Comparison of ENCODE assay signal across 28 cellular contexts in genomic region chr4:57989430-57989829, GRCh38.
"Had no signal": no experiment of that assay in that cellular context is flagged by ENCODE, and none has a peak within 500 bp of the region (broad histone marks: within the 10 kb centered on the region; RNA-seq: fewer than 3 reads in every experiment).

No MANE protein-coding gene starts in this region.

- H3K27ac ChIP-seq: hepatocyte, left lung, lower lobe of right lung, ovary, right atrium auricular region, right lobe of liver, tibial nerve, uterus had no signal

- DNase-seq: immature natural killer cell; kidney; left colon; lower lobe of right lung; mammary epithelial cell; mesenchymal stem cell; naive B cell; natural killer cell; nephron progenitor cell; ovary; right lobe of liver; stimulated activated CD4-positive, alpha-beta T cell treated with anti-CD3 and anti-CD28 coated beads, Interleukin-1b, Interleukin-23, amount 100 ng/mL, for 48 hours; stimulated activated CD4-positive, alpha-beta T cell treated with anti-CD3 and anti-CD28 coated beads, Interleukin-2, amount 100 ng/mL, for 48 hours; stimulated activated CD4-positive, alpha-beta T cell treated with anti-CD3 and anti-CD28 coated beads, Interleukin-4, amount 100 ng/mL, for 4 hours; stimulated activated CD8-positive, alpha-beta memory T cell treated with anti-CD3 and anti-CD28 coated beads, Interleukin-4, amount 100 ng/mL, for 48 hours; stimulated activated naive CD4-positive, alpha-beta T cell treated with Interleukin-2 at 50 U/mL for 16 hours; stimulated activated naive CD8-positive, alpha-beta T cell treated with anti-CD3 and anti-CD28 coated beads, Interleukin-15, amount 100 ng/mL, for 72 hours; substantia nigra; uterus had no signal

- H3K4me1 ChIP-seq: left lung, lower lobe of right lung, right atrium auricular region, right lobe of liver, tibial nerve, uterus had no signal

- H3K36me3 Mint-ChIP-seq: immature natural killer cell; mesothelial cell of epicardium; naive B cell; natural killer cell; stimulated activated memory B cell treated with anti-CD40 and anti-IgM and Interleukin-4, amounts not matched to agents 10 μg/mL and 1 μg/mL and 100 μg/mL, for 72 hours; type B pancreatic cell had no signal

- H3K4me3 ChIP-seq: hepatocyte, left lung, lower lobe of right lung, ovary, right atrium auricular region, right lobe of liver, smooth muscle cell, tibial nerve, uterus had no signal

- H2AFZ ChIP-seq: hepatocyte had no signal

- H3K27me3 Mint-ChIP-seq: naive B cell; progenitor cell of endocrine pancreas; stimulated activated memory B cell treated with anti-CD40 and anti-IgM and Interleukin-4, amounts not matched to agents 10 μg/mL and 1 μg/mL and 100 μg/mL, for 72 hours; stimulated activated naive CD8-positive, alpha-beta T cell treated with anti-CD3 and anti-CD28 coated beads, Interleukin-15, amount 100 ng/mL, for 72 hours; type B pancreatic cell had no signal

- H3K9me3 Mint-ChIP-seq: nephron progenitor cell had no signal

- H3K4me2 ChIP-seq: hepatocyte, smooth muscle cell had no signal

- H3K36me3 ChIP-seq: left lung, lower lobe of right lung, ovary, right atrium auricular region, right lobe of liver, tibial nerve, uterus had no signal

- H3K4me1 Mint-ChIP-seq: immature natural killer cell; naive B cell; natural killer cell; nephron progenitor cell; stimulated activated memory B cell treated with anti-CD40 and anti-IgM and Interleukin-4, amounts not matched to agents 10 μg/mL and 1 μg/mL and 100 μg/mL, for 72 hours; stimulated activated naive CD8-positive, alpha-beta T cell treated with anti-CD3 and anti-CD28 coated beads, Interleukin-15, amount 100 ng/mL, for 72 hours had no signal

- H3K79me2 ChIP-seq: hepatocyte had no signal

- H3K27me3 ChIP-seq: hepatocyte, left lung, ovary, right atrium auricular region, right lobe of liver, tibial nerve, uterus had no signal

- H3K27ac Mint-ChIP-seq: immature natural killer cell; mesothelial cell of epicardium; naive B cell; natural killer cell; nephron progenitor cell; progenitor cell of endocrine pancreas; stimulated activated memory B cell treated with anti-CD40 and anti-IgM and Interleukin-4, amounts not matched to agents 10 μg/mL and 1 μg/mL and 100 μg/mL, for 72 hours; stimulated activated naive CD8-positive, alpha-beta T cell treated with anti-CD3 and anti-CD28 coated beads, Interleukin-15, amount 100 ng/mL, for 72 hours; type B pancreatic cell had no signal

- H3K4me3 Mint-ChIP-seq: immature natural killer cell; mesothelial cell of epicardium; naive B cell; natural killer cell; nephron progenitor cell; stimulated activated memory B cell treated with anti-CD40 and anti-IgM and Interleukin-4, amounts not matched to agents 10 μg/mL and 1 μg/mL and 100 μg/mL, for 72 hours; stimulated activated naive CD8-positive, alpha-beta T cell treated with anti-CD3 and anti-CD28 coated beads, Interleukin-15, amount 100 ng/mL, for 72 hours; type B pancreatic cell had no signal

- H3K9me3 ChIP-seq: left lung, lower lobe of right lung, ovary, right atrium auricular region, right lobe of liver, tibial nerve, uterus had no signal
